In genomic region chr14:105015242-105015641, GRCh38 we compare ENCODE assay signal across 13 cellular contexts. TPM values are rescaled to one million over a fixed set of nuclear protein-coding genes. Genes with fewer than 3 reads are reported as not detected.
A peak's percentile ranks its signal among the peaks of the same experiment; 100 is the strongest.
DNase-seq lines count a peak whose midpoint lies in the region; ATAC-seq, FAIRE-seq and TF ChIP-seq lines count a peak whose summit lies in the region.
"Had no signal": no experiment of that assay in that cellular context is flagged by ENCODE, and none has a peak within 500 bp of the region (broad histone marks: within the 10 kb centered on the region; RNA-seq: fewer than 3 reads in every experiment).

No MANE protein-coding gene starts in this region.

- H3K27me3 Mint-ChIP-seq in IgD-negative memory B cell, result peaks cover 3% of the 10 kb centered on the region
- no peaks in the 10 kb centered on the region for H3K27me3 Mint-ChIP-seq in astrocyte (ENCODE audit: low read depth, unreplicated experiment)
- no peaks in the 10 kb centered on the region for H3K27me3 Mint-ChIP-seq in naive thymus-derived CD8-positive, alpha-beta T cell

- DNase-seq in D341Med (ENCODE audit: low spot score) (peak; percentile 11), astrocyte (ENCODE audit: low read depth) (no peak), NCI-H2196 treated with DMSO at 0.1 percent for 48 hours (lab: John Stamatoyannopoulos, UW; ENCODE audit: unreplicated experiment) (no peak), islet precursor cell (no peak), HT-29 (ENCODE audit: low spot score) (no peak), middle frontal gyrus (ENCODE audit: extremely low spot score, low spot score) (no peak)
- no peak for DNase-seq in naive thymus-derived CD8-positive, alpha-beta T cell
- DNase-seq: NCI-H1092; NCI-H748 treated with DMSO at 0.1 percent for 48 hours; stimulated activated naive CD4-positive, alpha-beta T cell treated with Interleukin-2 at 50 U/mL for 16 hours had no signal

- H3K4me2 ChIP-seq in astrocyte (ENCODE audit: low read length), result peak overlapping the region; percentile 61

- H3K4me1 Mint-ChIP-seq in IgD-negative memory B cell (peaks cover 47 to 50% (median 47%) of the 10 kb centered on the region in 3 donors), astrocyte (ENCODE audit: low read depth, unreplicated experiment) (peaks cover 7% of the 10 kb centered on the region)
- H3K4me1 Mint-ChIP-seq in naive thymus-derived CD8-positive, alpha-beta T cell, result peaks cover 25 to 70% (median 62%) of the 10 kb centered on the region in 4 donors

- H3K27ac ChIP-seq in astrocyte (ENCODE audit: low read depth, low read length), result no peak overlapping the region

- TF ChIP-seq CTCF in astrocyte (IDR thresholded peaks at IDR 0.05; ENCODE audit: insufficient read depth, low read depth, low read length), result no peak

- POLR2A ChIA-PET in naive thymus-derived CD8-positive, alpha-beta T cell (lab: Charles Lee), result no interaction called here

- H2AFZ ChIP-seq in astrocyte (ENCODE audit: low read depth, low read length), result no peak overlapping the region

- peaks cover 94% of the 10 kb centered on the region for H4K20me1 ChIP-seq in astrocyte (ENCODE audit: insufficient read depth, low read length)

- no peaks in the 10 kb centered on the region for H3K27me3 ChIP-seq in astrocyte (ENCODE audit: insufficient read depth, low read length)

- H3K9me3 Mint-ChIP-seq in IgD-negative memory B cell (no peaks in the 10 kb centered on the region), astrocyte (ENCODE audit: unreplicated experiment) (no peaks in the 10 kb centered on the region)
- no peaks in the 10 kb centered on the region for H3K9me3 Mint-ChIP-seq in naive thymus-derived CD8-positive, alpha-beta T cell

- no peak overlapping the region for H3K4me3 ChIP-seq in astrocyte (ENCODE audit: insufficient read depth, low read depth, low read length)

- H3K4me1 ChIP-seq in astrocyte (ENCODE audit: insufficient read depth, low read length), result peaks cover 23% of the 10 kb centered on the region

- no peak for FAIRE-seq in astrocyte (lab: Jason Lieb, UNC)
- FAIRE-seq: islet of Langerhans had no signal

- no peak for ATAC-seq in naive thymus-derived CD8-positive, alpha-beta T cell

- H3K4me3 Mint-ChIP-seq in IgD-negative memory B cell (peak overlapping the region in 2 of 4 donors; percentile 13 to 56), astrocyte (ENCODE audit: unreplicated experiment) (no peak overlapping the region)
- H3K4me3 Mint-ChIP-seq in naive thymus-derived CD8-positive, alpha-beta T cell, result peak overlapping the region in 5 of 10 donors; percentile 7 to 67 (median 19)

- peaks cover 5% of the 10 kb centered on the region for H3K36me3 ChIP-seq in astrocyte (ENCODE audit: insufficient read depth, low read length)

- H3K27ac Mint-ChIP-seq in IgD-negative memory B cell (peak overlapping the region; percentile 6 to 40 (median 16)), astrocyte (ENCODE audit: unreplicated experiment) (no peak overlapping the region)
- peak overlapping the region in 9 of 10 donors; percentile 14 to 76 (median 63) for H3K27ac Mint-ChIP-seq in naive thymus-derived CD8-positive, alpha-beta T cell

- no peak overlapping the region for H3K9ac ChIP-seq in astrocyte (ENCODE audit: low read length)

- no peaks in the 10 kb centered on the region for H3K9me3 ChIP-seq in astrocyte (ENCODE audit: insufficient read depth, low read depth, low read length)

- H3K79me2 ChIP-seq in astrocyte (ENCODE audit: insufficient read depth, low read length), result peaks cover 100% of the 10 kb centered on the region

- peaks cover 2% of the 10 kb centered on the region for H3K36me3 Mint-ChIP-seq in IgD-negative memory B cell
- peaks cover 7% of the 10 kb centered on the region for H3K36me3 Mint-ChIP-seq in astrocyte (ENCODE audit: low read depth, unreplicated experiment)
- H3K36me3 Mint-ChIP-seq in naive thymus-derived CD8-positive, alpha-beta T cell, result peaks cover 0 to 26% (median 3%) of the 10 kb centered on the region in 3 donors

RNA-seq across cellular contexts. Expression of gene CDCA4, which starts 5.6 kb away (rescaled TPM):
- polyA plus RNA-seq in IgD-negative memory B cell, result 11.4 TPM
- 8.7 and 11.3 TPM in 2 replicates for total RNA-seq in astrocyte
- 10 to 100 TPM; 11.0 to 12.4 TPM for total RNA-seq in naive thymus-derived CD8-positive, alpha-beta T cell
- 10 to 100 TPM in 2 of 3 donors, 1 to 10 TPM in 1; 8.2 to 12.0 (median 11.3) TPM for polyA plus RNA-seq in naive thymus-derived CD8-positive, alpha-beta T cell
- 45.4 and 45.7 TPM in 2 replicates for total RNA-seq in HT-29 (2014; rRNA removed; shearing (Covaris generic))

RNA-seq across cellular contexts. Expression of gene CLBA1, which starts 29.7 kb away (rescaled TPM):
- polyA plus RNA-seq in IgD-negative memory B cell, result 1.3 TPM
- 6.3 and 7.2 TPM in 2 replicates for total RNA-seq in astrocyte
- total RNA-seq in naive thymus-derived CD8-positive, alpha-beta T cell, result 1 to 10 TPM; 2.0 to 2.4 TPM
- polyA plus RNA-seq in naive thymus-derived CD8-positive, alpha-beta T cell, result 1 to 10 TPM in 2 of 3 donors, under 1 TPM in 1; 0.67 to 2.3 (median 1.2) TPM
- total RNA-seq in HT-29 (2014; rRNA removed; shearing (Covaris generic)), result 9.8 and 11.6 TPM in 2 replicates

RNA-seq across cellular contexts. Expression of gene AHNAK2, which starts 37.1 kb away (rescaled TPM):
- 0.68 TPM for polyA plus RNA-seq in IgD-negative memory B cell
- 34.3 and 44.7 TPM in 2 replicates for total RNA-seq in astrocyte
- not detected for total RNA-seq in naive thymus-derived CD8-positive, alpha-beta T cell
- not detected for polyA plus RNA-seq in naive thymus-derived CD8-positive, alpha-beta T cell
- total RNA-seq in HT-29 (2014; rRNA removed; shearing (Covaris generic)), result 1.5 and 1.6 TPM in 2 replicates

RNA-seq across cellular contexts. Expression of gene GPR132, which starts 50.0 kb away (rescaled TPM):
- polyA plus RNA-seq in IgD-negative memory B cell, result 37.2 TPM
- total RNA-seq in astrocyte, result 1.7 and 2.2 TPM in 2 replicates
- 10 to 100 TPM; 36.3 to 41.4 TPM for total RNA-seq in naive thymus-derived CD8-positive, alpha-beta T cell
- 10 to 100 TPM in 1 of 3 donors, 1 to 10 TPM in 2; 9.4 to 37.2 (median 9.7) TPM for polyA plus RNA-seq in naive thymus-derived CD8-positive, alpha-beta T cell
- total RNA-seq in HT-29 (2014; rRNA removed; shearing (Covaris generic)), result not detected in 2 replicates
- polyA plus RNA-seq: fibroblast of lung had no signal

Comparison
In these comparisons a context has a peak if more than half of its experiments do, and no peak if none do; other contexts are left out.
1. RNA of gene AHNAK2, which starts 37.1 kb away (total RNA-seq): 34.3 to 44.7 TPM in astrocyte; 1.5 to 1.6 TPM in HT-29 and not detected in naive thymus-derived CD8-positive, alpha-beta T cell; every median in the first group is over 10 times any median in the second.